ENCODE assay signal across 1 cellular context in genomic region chr12:57240069-57240921, GRCh38.
TF ChIP-seq lines count a peak whose summit lies in the region.

No MANE protein-coding gene starts in this region.

TF ChIP-seq in HepG2, 621 proteins besides CTCF, POLR2A, EP300 and RAD21 (continued from another document and continues in another):
- TF ChIP-seq ZNF225 (CRISPR knock-in tag; IDR thresholded peaks at IDR 0.05) (no peak), ZBTB42 (CRISPR knock-in tag; IDR thresholded peaks at IDR 0.05) (0 out of 2 replicates have a peak, but pooled peaks have one; percentile 26), ZNF205 (CRISPR knock-in tag; IDR thresholded peaks at IDR 0.05) (no peak), AKNA (CRISPR knock-in tag; IDR thresholded peaks at IDR 0.05; ENCODE audit: borderline replicate concordance) (no peak), MAFF (IDR thresholded peaks at IDR 0.05; ENCODE audit: low read depth, low read length) (no peak), ZNF280B (CRISPR knock-in tag; IDR thresholded peaks at IDR 0.05; ENCODE audit: borderline replicate concordance) (no peak), SP2 (CRISPR knock-in tag; IDR thresholded peaks at IDR 0.05) (no peak), SMAD3 (CRISPR knock-in tag; IDR thresholded peaks at IDR 0.05) (no peak), ZNF124 (CRISPR knock-in tag; IDR thresholded peaks at IDR 0.05) (no peak), PCBP1 (IDR thresholded peaks at IDR 0.05; ENCODE audit: borderline replicate concordance, low read depth, low read length) (0 out of 2 replicates have a peak, but pooled peaks have one; percentile 28), ZNF564 (CRISPR knock-in tag; IDR thresholded peaks at IDR 0.05) (no peak), TCF7 (IDR thresholded peaks at IDR 0.05; ENCODE audit: low read depth) (no peak), CENPT (CRISPR knock-in tag; IDR thresholded peaks at IDR 0.05; ENCODE audit: low read depth) (no peak), ZNF747 (CRISPR knock-in tag; IDR thresholded peaks at IDR 0.05; ENCODE audit: borderline replicate concordance) (no peak), ZNF891 (CRISPR knock-in tag; IDR thresholded peaks at IDR 0.05) (no peak), TBX2 (CRISPR knock-in tag; IDR thresholded peaks at IDR 0.05; ENCODE audit: borderline replicate concordance) (no peak), NFE2L2 (IDR thresholded peaks at IDR 0.05; ENCODE audit: low read length) (no peak), FOSL2 (CRISPR knock-in tag; IDR thresholded peaks at IDR 0.05) (peak; percentile 14; the same call in 1 of the 2 replicates), THAP9 (CRISPR knock-in tag; IDR thresholded peaks at IDR 0.05; ENCODE audit: borderline replicate concordance) (no peak), FOXO4 (CRISPR knock-in tag; conservative IDR thresholded peaks at IDR 0.05) (no peak), ZSCAN21 (CRISPR knock-in tag; IDR thresholded peaks at IDR 0.05; ENCODE audit: borderline replicate concordance) (no peak), ZNF607 (CRISPR knock-in tag; IDR thresholded peaks at IDR 0.05; ENCODE audit: borderline replicate concordance) (no peak), ZNF574 (CRISPR knock-in tag; IDR thresholded peaks at IDR 0.05) (no peak), ZNF281 (CRISPR knock-in tag; IDR thresholded peaks at IDR 0.05; ENCODE audit: borderline replicate concordance) (no peak), THAP11 (CRISPR knock-in tag; IDR thresholded peaks at IDR 0.05) (no peak; the same call in 1 of the 2 replicates), PBX2 (CRISPR knock-in tag; IDR thresholded peaks at IDR 0.05) (no peak), KAT8 (CRISPR knock-in tag; IDR thresholded peaks at IDR 0.05) (0 out of 2 replicates have a peak, but pooled peaks have one; percentile 26), FOXM1 (CRISPR knock-in tag; IDR thresholded peaks at IDR 0.05) (no peak), RNF219 (CRISPR knock-in tag; IDR thresholded peaks at IDR 0.05) (no peak), CSRNP1 (CRISPR knock-in tag; IDR thresholded peaks at IDR 0.05) (no peak), ERF (CRISPR knock-in tag; IDR thresholded peaks at IDR 0.05) (no peak), ETS1 (CRISPR knock-in tag; IDR thresholded peaks at IDR 0.05) (no peak)
